ENCODE assay signal across 8 cellular contexts in the genomic region with DNA sequence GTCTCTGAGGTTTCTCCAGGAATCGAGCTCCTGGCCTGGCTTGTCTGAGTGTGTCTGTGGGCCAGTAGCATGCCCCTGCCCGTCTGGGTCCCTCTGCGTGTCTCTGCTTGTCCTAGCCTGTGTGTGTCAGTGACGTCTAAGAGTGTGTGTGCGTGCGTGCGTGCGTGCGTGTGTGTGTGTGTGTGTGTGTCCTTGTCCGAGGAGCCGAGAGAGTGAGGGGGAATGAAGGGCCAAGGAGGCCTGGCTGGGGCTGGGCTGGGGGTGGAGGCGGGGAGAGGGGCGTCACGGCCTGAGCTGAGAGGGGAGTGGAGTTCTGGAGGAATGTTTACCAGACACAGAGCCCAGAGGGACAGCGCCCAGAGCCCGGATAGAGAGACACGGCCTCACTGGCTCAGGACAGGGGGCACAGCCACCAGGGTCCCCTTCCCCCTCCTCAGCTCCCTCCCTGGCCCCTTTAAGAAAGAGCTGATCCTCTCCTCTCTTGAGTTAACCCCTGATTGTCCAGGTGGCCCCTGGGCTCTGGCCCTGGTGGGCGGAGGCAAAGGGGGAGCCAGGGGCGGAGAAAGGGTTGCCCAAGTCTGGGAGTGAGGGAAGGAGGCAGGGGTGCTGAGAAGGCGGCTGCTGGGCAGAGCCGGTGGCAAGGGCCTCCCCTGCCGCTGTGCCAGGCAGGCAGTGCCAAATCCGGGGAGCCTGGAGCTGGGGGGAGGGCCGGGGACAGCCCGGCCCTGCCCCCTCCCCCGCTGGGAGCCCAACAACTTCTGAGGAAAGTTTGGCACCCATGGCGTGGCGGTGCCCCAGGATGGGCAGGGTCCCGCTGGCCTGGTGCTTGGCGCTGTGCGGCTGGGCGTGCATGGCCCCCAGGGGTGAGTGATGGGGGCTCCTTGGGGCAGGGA. TPM values are rescaled to one million over a fixed set of nuclear protein-coding genes. Genes with fewer than 3 reads are reported as not detected.
DNase-seq lines count a peak whose midpoint lies in the region; ATAC-seq lines count a peak whose summit lies in the region.

Gene AXL, plus strand, starts transcription at position 609 of the 893 bp plus-strand sequence. Its CDS starts 170 bp downstream, at position 779.

- H3K27me3 ChIP-seq in duodenal mucosa (ENCODE audit: control insufficient read depth in 1 of 2, insufficient read depth in 2 of 2, low read length in 2 of 2), result peaks cover 13 to 16% of the 10 kb centered on the region in 2 donors

- peak within 1 kb of the TSS; percentile 47 to 68 for H3K9ac ChIP-seq in duodenal mucosa (ENCODE audit: low read depth in 1 of 2, low read length in 2 of 2)

- no peaks in the 10 kb centered on the region for H3K36me3 Mint-ChIP-seq in activated naive CD8-positive, alpha-beta T cell treated with anti-CD3 and anti-CD28 coated beads, Interleukin-2, amount 50 U/mL, for 24 hours (ENCODE audit: low read depth)

- no peaks in the 10 kb centered on the region for H3K9me3 ChIP-seq in duodenal mucosa (ENCODE audit: control insufficient read depth in 1 of 2, low read length in 2 of 2)

- peaks cover 0 to 7% of the 10 kb centered on the region in 2 donors for H3K4me1 ChIP-seq in duodenal mucosa (ENCODE audit: control insufficient read depth in 1 of 2, insufficient read depth in 2 of 2, low read length in 2 of 2)

- H3K9me3 Mint-ChIP-seq in activated naive CD8-positive, alpha-beta T cell treated with anti-CD3 and anti-CD28 coated beads, Interleukin-2, amount 50 U/mL, for 24 hours, result no peaks in the 10 kb centered on the region

- H3K27ac ChIP-seq in duodenal mucosa (ENCODE audit: low read depth, low read length) (peak within 1 kb of the TSS; percentile 89), substantia nigra (ENCODE audit: low read depth, low read length, poor library complexity, severe bottlenecking) (peak within 1 kb of the TSS; percentile 75)

- ATAC-seq in left lobe of liver (peak; percentile 60), GM19023 (IDR thresholded peaks at IDR 0.05; ENCODE audit: unreplicated experiment) (no peak), HG03159 (IDR thresholded peaks at IDR 0.05; ENCODE audit: unreplicated experiment) (no peak)
- no peak for ATAC-seq in activated naive CD8-positive, alpha-beta T cell treated with anti-CD3 and anti-CD28 coated beads, Interleukin-2, amount 50 U/mL, for 24 hours

- H3K4me3 Mint-ChIP-seq in activated naive CD8-positive, alpha-beta T cell treated with anti-CD3 and anti-CD28 coated beads, Interleukin-2, amount 50 U/mL, for 24 hours, result no peak within 1 kb of the TSS

- H3K36me3 ChIP-seq in duodenal mucosa (ENCODE audit: control insufficient read depth in 1 of 2, insufficient read depth in 2 of 2, low read length in 2 of 2), result no peaks in the 10 kb centered on the region

- DNase-seq in 8988T (peak; percentile 70), M059J (ENCODE audit: low read depth) (peak; percentile 87), left lobe of liver (ENCODE audit: low spot score) (no peak), substantia nigra (lab: John Stamatoyannopoulos, UW) (peak in 42 of 49 donors; percentile 14 to 83 (median 60))
- no peak for DNase-seq in activated naive CD8-positive, alpha-beta T cell treated with anti-CD3 and anti-CD28 coated beads, Interleukin-2, amount 50 U/mL, for 24 hours

- H3K27ac Mint-ChIP-seq in activated naive CD8-positive, alpha-beta T cell treated with anti-CD3 and anti-CD28 coated beads, Interleukin-2, amount 50 U/mL, for 24 hours, result no peak within 1 kb of the TSS

- peak within 1 kb of the TSS; percentile 58 to 65 for H3K4me3 ChIP-seq in duodenal mucosa (ENCODE audit: low read depth in 1 of 2, low read length in 2 of 2)

- H3K27me3 Mint-ChIP-seq in activated naive CD8-positive, alpha-beta T cell treated with anti-CD3 and anti-CD28 coated beads, Interleukin-2, amount 50 U/mL, for 24 hours, result peaks cover 44% of the 10 kb centered on the region

- H3K4me1 Mint-ChIP-seq in activated naive CD8-positive, alpha-beta T cell treated with anti-CD3 and anti-CD28 coated beads, Interleukin-2, amount 50 U/mL, for 24 hours, result peaks cover 12% of the 10 kb centered on the region

RNA-seq across cellular contexts. Expression of gene AXL, which starts in this region (rescaled TPM):
- 237 and 362 TPM in 2 replicates for total RNA-seq in M059J (2014; rRNA removed; shearing (Covaris generic))
- 10.1 TPM for total RNA-seq in left lobe of liver

Comparison
In these comparisons a context has a peak if more than half of its experiments do, and no peak if none do; other contexts are left out.
1. RNA of gene AXL (total RNA-seq): 237 to 362 TPM in M059J; 10.1 TPM in left lobe of liver (single experiment); every median in the first group is over 10 times any median in the second.
2. DNase-seq: peak in 8988T (single experiment), M059J (single experiment) and substantia nigra (42 of 49); none in left lobe of liver (single experiment) and activated naive CD8-positive, alpha-beta T cell treated with anti-CD3 and anti-CD28 coated beads, Interleukin-2, amount 50 U/mL, for 24 hours (single experiment).